Comparison of ENCODE assay signal across 8 cellular contexts in genomic region chr18:54119524-54120019, GRCh38.
DNase-seq lines count a peak whose midpoint lies in the region; ATAC-seq and TF ChIP-seq lines count a peak whose summit lies in the region.

No MANE protein-coding gene starts in this region.

- no peak for TF ChIP-seq EP300 in esophagus muscularis mucosa (IDR thresholded peaks at IDR 0.05)

- DNase-seq in COLO668 (lab: John Stamatoyannopoulos, UW; ENCODE audit: unreplicated experiment): peak; percentile 9
- DNase-seq in NCI-H1436 (lab: John Stamatoyannopoulos, UW): peak; percentile 45
- DNase-seq in T-helper 2 cell treated with Interferon-gamma antibody and Interleukin-4, amounts not matched to agents 5 μg/mL and 100 μg/mL, for 36 hours (ENCODE audit: low spot score): peak; percentile 10
- DNase-seq in esophagus muscularis mucosa (ENCODE audit: extremely low spot score): no peak
- DNase-seq in natural killer cell: no peak
- DNase-seq in islet precursor cell: no peak

- peaks cover 0 to 6% (median 0%) of the 10 kb centered on the region in 4 donors for H3K4me1 ChIP-seq in esophagus muscularis mucosa

- no peaks in the 10 kb centered on the region for H3K36me3 ChIP-seq in esophagus muscularis mucosa

- no peaks in the 10 kb centered on the region for H3K9me3 ChIP-seq in esophagus muscularis mucosa

- H3K27me3 Mint-ChIP-seq in T-helper 2 cell treated with Interferon-gamma antibody and Interleukin-4, amounts not matched to agents 5 μg/mL and 100 μg/mL, for 36 hours (ENCODE audit: low read depth): peaks cover 7% of the 10 kb centered on the region
- H3K27me3 Mint-ChIP-seq in natural killer cell (ENCODE audit: low read depth in 2 of 2): peaks cover 0 to 6% of the 10 kb centered on the region in 2 donors

- TF ChIP-seq CTCF in esophagus muscularis mucosa (IDR thresholded peaks at IDR 0.05) (peak; percentile 45 to 76 (median 70)), natural killer cell (IDR thresholded peaks at IDR 0.05) (peak; percentile 45)

- peak; percentile 84 for ATAC-seq in GM18520 (IDR thresholded peaks at IDR 0.05; ENCODE audit: unreplicated experiment)
- peak; percentile 93 for ATAC-seq in HG02943 (IDR thresholded peaks at IDR 0.05; ENCODE audit: low read depth, unreplicated experiment)
- peak in 1 of 3 donors; percentile 67 for ATAC-seq in natural killer cell

- peak overlapping the region; percentile 55 for H3K4me3 Mint-ChIP-seq in T-helper 2 cell treated with Interferon-gamma antibody and Interleukin-4, amounts not matched to agents 5 μg/mL and 100 μg/mL, for 36 hours
- H3K4me3 Mint-ChIP-seq in natural killer cell: no peak overlapping the region

- H3K36me3 Mint-ChIP-seq in T-helper 2 cell treated with Interferon-gamma antibody and Interleukin-4, amounts not matched to agents 5 μg/mL and 100 μg/mL, for 36 hours (ENCODE audit: low read depth): no peaks in the 10 kb centered on the region
- no peaks in the 10 kb centered on the region for H3K36me3 Mint-ChIP-seq in natural killer cell

- TF ChIP-seq POLR2A in esophagus muscularis mucosa (IDR thresholded peaks at IDR 0.05; ENCODE audit: low read depth): no peak

- no peak overlapping the region for H3K4me3 ChIP-seq in esophagus muscularis mucosa

- no peaks in the 10 kb centered on the region for H3K9me3 Mint-ChIP-seq in T-helper 2 cell treated with Interferon-gamma antibody and Interleukin-4, amounts not matched to agents 5 μg/mL and 100 μg/mL, for 36 hours
- no peaks in the 10 kb centered on the region for H3K9me3 Mint-ChIP-seq in natural killer cell

- H3K27ac Mint-ChIP-seq in T-helper 2 cell treated with Interferon-gamma antibody and Interleukin-4, amounts not matched to agents 5 μg/mL and 100 μg/mL, for 36 hours: no peak overlapping the region
- no peak overlapping the region for H3K27ac Mint-ChIP-seq in natural killer cell

- H3K4me1 Mint-ChIP-seq in T-helper 2 cell treated with Interferon-gamma antibody and Interleukin-4, amounts not matched to agents 5 μg/mL and 100 μg/mL, for 36 hours (ENCODE audit: low read depth): peaks cover 4% of the 10 kb centered on the region
- H3K4me1 Mint-ChIP-seq in natural killer cell: peaks cover 4 to 5% of the 10 kb centered on the region in 2 donors

- no peak overlapping the region for H3K27ac ChIP-seq in esophagus muscularis mucosa (replicated peaks in 1 of 4)

- intact Hi-C loops in esophagus muscularis mucosa (cut with DNase I): loop anchor here (10.0 kb wide), 2 partner anchors 425 to 555 kb away; no protein-coding TSS in a partner anchor
- intact Hi-C loops in natural killer cell (cut with micrococcal nuclease): no loop called here

- no peaks in the 10 kb centered on the region for H3K27me3 ChIP-seq in esophagus muscularis mucosa

- WGBS in esophagus muscularis mucosa: 27% methylated on average over 6 of the region's 6 CpGs

Comparison
In these comparisons a context has a peak if more than half of its experiments do, and no peak if none do; other contexts are left out.
1. DNase-seq: peak in COLO668 (single experiment), NCI-H1436 (single experiment) and T-helper 2 cell treated with Interferon-gamma antibody and Interleukin-4, amounts not matched to agents 5 μg/mL and 100 μg/mL, for 36 hours (single experiment); none in esophagus muscularis mucosa (single experiment), natural killer cell (single experiment) and islet precursor cell (single experiment).